In the genomic region with DNA sequence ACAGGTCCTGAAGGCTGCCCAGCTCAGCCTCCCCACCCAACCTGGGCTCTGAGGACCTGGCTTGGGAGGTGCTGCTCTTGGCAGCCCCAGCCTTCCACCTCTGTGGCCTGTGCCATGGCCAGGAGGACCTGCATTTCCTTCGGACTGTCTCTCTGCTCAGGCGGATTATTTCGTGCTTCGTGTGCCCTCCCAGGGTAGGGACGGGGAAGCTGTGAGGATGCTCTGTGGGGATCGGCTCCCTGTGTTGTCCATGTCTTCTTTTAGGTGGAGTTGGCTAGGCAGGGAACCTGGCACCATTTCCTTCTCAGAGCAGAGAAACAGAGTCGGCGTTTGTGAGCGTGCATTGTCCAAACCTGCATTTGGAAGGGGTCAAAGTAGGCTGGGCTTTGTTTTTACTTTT, we compare ENCODE assay signal across 25 cellular contexts. TPM values are rescaled to one million over a fixed set of nuclear protein-coding genes. Genes with fewer than 3 reads are reported as not detected.
A peak's percentile ranks its signal among the peaks of the same experiment; 100 is the strongest.
DNase-seq lines count a peak whose midpoint lies in the region; ATAC-seq and TF ChIP-seq lines count a peak whose summit lies in the region.
"Had no signal": no experiment of that assay in that cellular context is flagged by ENCODE, and none has a peak within 500 bp of the region (broad histone marks: within the 10 kb centered on the region; RNA-seq: fewer than 3 reads in every experiment).

No MANE protein-coding gene starts in this region.

- TF ChIP-seq CTCF in heart right ventricle (IDR thresholded peaks at IDR 0.05) (no peak), OCI-LY1 (IDR thresholded peaks at IDR 0.05; ENCODE audit: low read length) (no peak), gastroesophageal sphincter (IDR thresholded peaks at IDR 0.05) (no peak), thyroid gland (IDR thresholded peaks at IDR 0.05) (no peak), omental fat pad (IDR thresholded peaks at IDR 0.05) (no peak)

- no peak for ATAC-seq in heart right ventricle
- no peak for ATAC-seq in Right ventricle myocardium superior (ENCODE audit: poor library complexity)
- no peak for ATAC-seq in gastroesophageal sphincter
- ATAC-seq in omental fat pad (ENCODE audit: low FRiP score), result no peak
- ATAC-seq in HG03565 (IDR thresholded peaks at IDR 0.05; ENCODE audit: unreplicated experiment), result no peak
- ATAC-seq: HepG2; psoas muscle; stimulated activated naive B cell treated with anti-CD40 and anti-IgM and Interleukin-4, amounts not matched to agents 10 μg/mL and 1 μg/mL and 100 μg/mL, for 72 hours had no signal

- H3K27me3 ChIP-seq in heart right ventricle, result no peaks in the 10 kb centered on the region
- no peaks in the 10 kb centered on the region for H3K27me3 ChIP-seq in OCI-LY1 (ENCODE audit: insufficient read depth, low read length)
- no peaks in the 10 kb centered on the region for H3K27me3 ChIP-seq in gastroesophageal sphincter
- no peaks in the 10 kb centered on the region for H3K27me3 ChIP-seq in thyroid gland
- H3K27me3 ChIP-seq: left lung, SJSA1 had no signal

- H3K4me3 ChIP-seq in heart right ventricle (no peak overlapping the region), OCI-LY1 (ENCODE audit: low read depth, low read length, poor library complexity, severe bottlenecking) (no peak overlapping the region), gastroesophageal sphincter (no peak overlapping the region), thyroid gland (replicated peaks in 1 of 3) (no peak overlapping the region)
- H3K4me3 ChIP-seq: left lung, PC-9, psoas muscle, SJSA1 had no signal

- H3K9me3 ChIP-seq in heart right ventricle (no peaks in the 10 kb centered on the region), OCI-LY1 (ENCODE audit: low read length) (no peaks in the 10 kb centered on the region), gastroesophageal sphincter (no peaks in the 10 kb centered on the region), thyroid gland (no peaks in the 10 kb centered on the region)
- H3K9me3 ChIP-seq: left lung, psoas muscle, SJSA1 had no signal

- peaks cover 5% of the 10 kb centered on the region; the same call in 1 of the 2 replicates for H3F3A ChIP-seq in OCI-LY1 (ENCODE audit: insufficient read depth, low read length)

- WGBS in heart right ventricle, 2 donors, result 73 to 77% methylated on average over 9 of the region's 9 CpGs
- WGBS in gastroesophageal sphincter (ENCODE audit: low coverage in 1 of 2), 2 donors, result 78 to 88% methylated on average over 4 to 8 of the region's 9 CpGs
- WGBS in thyroid gland, 2 donors, result 93 to 95% methylated on average over 9 of the region's 9 CpGs

- DNase-seq in heart right ventricle (no peak), Right ventricle myocardium superior (no peak), thyroid gland (no peak), NCI-H1417 treated with DMSO at 0.1 percent for 48 hours (lab: John Stamatoyannopoulos, UW) (no peak), omental fat pad (ENCODE audit: low spot score) (no peak)
- DNase-seq: ACHN; activated CD8-positive, alpha-beta memory T cell treated with anti-CD3 and anti-CD28 coated beads, Interleukin-2, amount 50 U/mL, for 48 hours; activated gamma-delta T cell; anterior cingulate cortex; C1 segment of cervical spinal cord; caudate nucleus; GOT3; left lung; NCI-H1105; NCI-H2029 treated with DMSO at 0.1 percent for 48 hours; NCI-H345; PC-9; psoas muscle; small intestine; stimulated activated naive B cell treated with anti-CD40 and anti-IgM and Interleukin-4, amounts not matched to agents 10 μg/mL and 1 μg/mL and 100 μg/mL, for 72 hours had no signal

- H3K36me3 ChIP-seq in heart right ventricle (peaks cover 0 to 10% (median 0%) of the 10 kb centered on the region in 9 donors), OCI-LY1 (ENCODE audit: insufficient read depth, low read length) (peaks cover 8% of the 10 kb centered on the region; the same call in 1 of the 2 replicates), gastroesophageal sphincter (no peaks in the 10 kb centered on the region), thyroid gland (no peaks in the 10 kb centered on the region)

- no peak overlapping the region for H2AFZ ChIP-seq in OCI-LY1 (ENCODE audit: low read length)
- H2AFZ ChIP-seq: PC-9 had no signal

- peak overlapping the region; percentile 9; the same call in 1 of the 2 replicates for H3K9ac ChIP-seq in OCI-LY1 (ENCODE audit: low read length)

- H3K4me1 ChIP-seq in heart right ventricle (peaks cover 29 to 86% (median 72%) of the 10 kb centered on the region in 9 donors), OCI-LY1 (ENCODE audit: insufficient read depth, low read length, severe bottlenecking) (peaks cover 100% of the 10 kb centered on the region), gastroesophageal sphincter (peaks cover 0 to 87% (median 33%) of the 10 kb centered on the region in 3 donors), thyroid gland (peaks cover 61 to 86% of the 10 kb centered on the region in 2 donors)

- TF ChIP-seq EP300 in gastroesophageal sphincter (IDR thresholded peaks at IDR 0.05), result no peak

- H3K27ac ChIP-seq in heart right ventricle, result peak overlapping the region in 7 of 10 donors; percentile 17 to 65 (median 37)
- H3K27ac ChIP-seq in OCI-LY1 (ENCODE audit: low read depth, low read length, poor library complexity, severe bottlenecking), result peak overlapping the region; percentile 98
- H3K27ac ChIP-seq in gastroesophageal sphincter, result peak overlapping the region in 3 of 4 donors; percentile 22 to 64 (median 45)
- peak overlapping the region in 2 of 3 donors; percentile 1 to 27 for H3K27ac ChIP-seq in thyroid gland
- H3K27ac ChIP-seq: psoas muscle, SJSA1 had no signal

- H3K4me2 ChIP-seq in OCI-LY1 (ENCODE audit: low read length), result peak overlapping the region; percentile 59; the same call in 1 of the 2 replicates

- no peaks in the 10 kb centered on the region for H3K9me2 ChIP-seq in OCI-LY1 (ENCODE audit: low read depth, low read length)

- H4K20me1 ChIP-seq in OCI-LY1 (ENCODE audit: insufficient read depth, low read length), result no peaks in the 10 kb centered on the region

- no peak for TF ChIP-seq POLR2A in gastroesophageal sphincter (IDR thresholded peaks at IDR 0.05)
- no peak for TF ChIP-seq POLR2A in thyroid gland (IDR thresholded peaks at IDR 0.05)

- peaks cover 85% of the 10 kb centered on the region for H3K79me2 ChIP-seq in OCI-LY1 (ENCODE audit: insufficient read depth, low read length)

- intact Hi-C loops in heart right ventricle (cut with DNase I), result no loop called here
- intact Hi-C loops in Right ventricle myocardium superior (cut with DNase I), result no loop called here
- intact Hi-C loops in thyroid gland (cut with DNase I), result no loop called here

RNA-seq across cellular contexts. Expression of gene BCR, which starts 34.1 kb away (rescaled TPM):
- total RNA-seq in heart right ventricle (10 to 100 TPM; 15.2 to 33.4 (median 28.3) TPM), Right ventricle myocardium superior (28.2 TPM), gastroesophageal sphincter (10 to 100 TPM; 39.2 to 81.1 (median 46.2) TPM), thyroid gland (100 to 1,000 TPM in 1 of 4 donors, 10 to 100 TPM in 3; 80.1 to 127 (median 87.7) TPM), omental fat pad (100 to 1,000 TPM in 1 of 4 donors, 10 to 100 TPM in 3; 34.8 to 128 (median 51.4) TPM)
- polyA plus RNA-seq in heart right ventricle, result 10 to 100 TPM; 10.9 to 20.1 TPM

Comparison
In these comparisons a context has a peak if more than half of its experiments do, and no peak if none do; other contexts are left out.
1. H3K27ac ChIP-seq: peak in every context shown above with its lines; median percentile 98 in OCI-LY1; 45 in gastroesophageal sphincter; 37 in heart right ventricle; 14 in thyroid gland.